1 cellular context compared by ENCODE assay signal in genomic region chr11:5522308-5522707, GRCh38.
TF ChIP-seq lines count a peak whose summit lies in the region.

No MANE protein-coding gene starts in this region.

TF ChIP-seq in K562, 482 proteins besides CTCF, POLR2A, EP300 and RAD21 (continues in another document):
- no peak for TF ChIP-seq ZNF274 (IDR thresholded peaks at IDR 0.05; ENCODE audit: borderline replicate concordance, low read depth, low read length)
- no peak for TF ChIP-seq CSDE1 (IDR thresholded peaks at IDR 0.05)
- no peak for TF ChIP-seq CAMTA2 (CRISPR knock-in tag; conservative IDR thresholded peaks at IDR 0.05)
- TF ChIP-seq CXXC5 (CRISPR knock-in tag; IDR thresholded peaks at IDR 0.05): 0 out of 2 replicates have a peak, but pooled peaks have one; percentile 10
- TF ChIP-seq XRCC3 (IDR thresholded peaks at IDR 0.05): no peak
- TF ChIP-seq POLR2G (IDR thresholded peaks at IDR 0.05; ENCODE audit: low read depth, low read length): no peak
- TF ChIP-seq, protein P1, sequence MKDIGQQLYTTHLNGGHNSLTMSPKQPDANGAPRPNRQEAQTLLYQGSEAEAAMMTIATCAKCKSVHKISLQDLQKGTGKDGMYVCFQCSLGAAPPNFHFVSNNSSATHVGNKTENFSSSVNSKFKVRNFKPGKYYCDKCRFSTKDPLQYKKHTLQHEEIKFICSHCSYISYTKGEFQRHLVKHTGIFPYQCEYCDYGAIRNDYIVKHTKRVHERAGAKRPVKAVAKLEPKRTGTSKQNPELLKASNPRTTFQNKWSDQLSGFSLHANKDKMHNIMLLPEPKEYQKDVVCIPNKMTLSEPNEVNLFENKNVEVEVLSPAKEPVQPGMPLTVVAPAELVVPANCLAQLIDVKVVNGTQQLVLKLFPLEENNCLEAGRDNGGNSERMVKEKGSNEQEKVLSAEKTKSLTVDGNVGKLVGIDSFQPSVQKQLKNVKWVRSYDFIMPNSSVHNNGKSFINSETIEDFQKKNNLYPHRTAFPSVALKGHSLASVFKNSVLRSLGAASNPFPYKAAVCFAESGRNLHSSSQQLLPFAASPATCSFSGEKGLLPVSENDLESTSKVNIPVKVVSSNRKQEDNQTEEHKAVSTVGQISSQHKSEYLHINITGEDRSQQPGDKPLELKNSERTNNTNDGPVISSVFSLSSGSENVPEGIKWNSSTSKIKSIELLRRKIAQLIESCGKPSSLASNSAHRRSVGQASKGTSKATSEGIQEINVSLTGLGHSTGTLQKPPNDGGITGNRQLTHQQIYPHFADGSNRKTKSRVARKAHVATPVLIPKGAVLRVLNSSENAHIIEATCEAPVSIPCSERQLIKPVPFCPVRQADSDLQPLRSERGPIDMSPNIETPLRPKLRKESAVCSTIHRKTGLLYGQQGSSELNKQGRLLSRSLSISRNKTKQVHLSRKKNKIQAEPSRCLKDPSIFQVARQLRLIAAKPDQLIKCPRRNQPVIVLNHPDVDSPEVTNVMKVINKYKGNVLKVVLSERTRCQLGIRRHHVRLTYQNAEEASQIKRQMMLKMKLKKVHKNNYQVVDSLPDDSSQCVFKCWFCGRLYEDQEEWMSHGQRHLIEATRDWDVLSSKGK (CRISPR knock-in tag; IDR thresholded peaks at IDR 0.05): no peak
- peak; percentile 27; the same call in 1 of the 2 replicates for TF ChIP-seq HES1 (IDR thresholded peaks at IDR 0.05; ENCODE audit: low read depth)
- TF ChIP-seq NFYB (IDR thresholded peaks at IDR 0.05; ENCODE audit: extremely low read depth, insufficient read length): no peak
- no peak for TF ChIP-seq MYNN (IDR thresholded peaks at IDR 0.05)
- no peak for TF ChIP-seq MYNN (CRISPR knock-in tag; IDR thresholded peaks at IDR 0.05)
- TF ChIP-seq CREM (IDR thresholded peaks at IDR 0.05; ENCODE audit: low read depth): peak; percentile 38; the same call in 1 of the 2 replicates
- no peak for TF ChIP-seq ZNF212 (CRISPR knock-in tag; IDR thresholded peaks at IDR 0.05)
- TF ChIP-seq ZNF583 (CRISPR knock-in tag; IDR thresholded peaks at IDR 0.05): no peak
- TF ChIP-seq NFATC3 (IDR thresholded peaks at IDR 0.05): no peak
- TF ChIP-seq ZNF134 (CRISPR knock-in tag; conservative IDR thresholded peaks at IDR 0.05): no peak
- peak; percentile 78 for TF ChIP-seq SOX6 (IDR thresholded peaks at IDR 0.05)
- no peak for TF ChIP-seq ZBTB1 (CRISPR knock-in tag; IDR thresholded peaks at IDR 0.05; ENCODE audit: borderline replicate concordance, low read depth)
- TF ChIP-seq, protein P2, sequence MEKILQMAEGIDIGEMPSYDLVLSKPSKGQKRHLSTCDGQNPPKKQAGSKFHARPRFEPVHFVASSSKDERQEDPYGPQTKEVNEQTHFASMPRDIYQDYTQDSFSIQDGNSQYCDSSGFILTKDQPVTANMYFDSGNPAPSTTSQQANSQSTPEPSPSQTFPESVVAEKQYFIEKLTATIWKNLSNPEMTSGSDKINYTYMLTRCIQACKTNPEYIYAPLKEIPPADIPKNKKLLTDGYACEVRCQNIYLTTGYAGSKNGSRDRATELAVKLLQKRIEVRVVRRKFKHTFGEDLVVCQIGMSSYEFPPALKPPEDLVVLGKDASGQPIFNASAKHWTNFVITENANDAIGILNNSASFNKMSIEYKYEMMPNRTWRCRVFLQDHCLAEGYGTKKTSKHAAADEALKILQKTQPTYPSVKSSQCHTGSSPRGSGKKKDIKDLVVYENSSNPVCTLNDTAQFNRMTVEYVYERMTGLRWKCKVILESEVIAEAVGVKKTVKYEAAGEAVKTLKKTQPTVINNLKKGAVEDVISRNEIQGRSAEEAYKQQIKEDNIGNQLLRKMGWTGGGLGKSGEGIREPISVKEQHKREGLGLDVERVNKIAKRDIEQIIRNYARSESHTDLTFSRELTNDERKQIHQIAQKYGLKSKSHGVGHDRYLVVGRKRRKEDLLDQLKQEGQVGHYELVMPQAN (IDR thresholded peaks at IDR 0.05; ENCODE audit: borderline replicate concordance): no peak
- TF ChIP-seq GATAD2B (IDR thresholded peaks at IDR 0.05; ENCODE audit: borderline replicate concordance): no peak
- TF ChIP-seq ZNF174 (CRISPR knock-in tag; IDR thresholded peaks at IDR 0.05): no peak
- no peak for TF ChIP-seq ZFPM2 (CRISPR knock-in tag; IDR thresholded peaks at IDR 0.05)
- no peak for TF ChIP-seq TEAD4 (IDR thresholded peaks at IDR 0.05; ENCODE audit: low read length)
- no peak for TF ChIP-seq TEAD4 (CRISPR knock-in tag; IDR thresholded peaks at IDR 0.05; ENCODE audit: borderline replicate concordance)
- TF ChIP-seq ID3 (CRISPR knock-in tag; IDR thresholded peaks at IDR 0.05): no peak
- TF ChIP-seq ID3 (tag; IDR thresholded peaks at IDR 0.05): no peak
- TF ChIP-seq, protein P3, sequence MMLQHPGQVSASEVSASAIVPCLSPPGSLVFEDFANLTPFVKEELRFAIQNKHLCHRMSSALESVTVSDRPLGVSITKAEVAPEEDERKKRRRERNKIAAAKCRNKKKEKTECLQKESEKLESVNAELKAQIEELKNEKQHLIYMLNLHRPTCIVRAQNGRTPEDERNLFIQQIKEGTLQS (IDR thresholded peaks at IDR 0.05): peak; percentile 67
- TF ChIP-seq, protein P3 (CRISPR knock-in tag; conservative IDR thresholded peaks at IDR 0.05): no peak
- peak; percentile 53; the same call in 1 of the 2 replicates for TF ChIP-seq JUND (IDR thresholded peaks at IDR 0.05; ENCODE audit: borderline replicate concordance, low read depth, low read length)
- peak; percentile 42; the same call in 1 of the 3 replicates for TF ChIP-seq JUND (tag; IDR thresholded peaks at IDR 0.05; ENCODE audit: borderline replicate concordance, low read depth, low read length)
- TF ChIP-seq STAT5B (CRISPR knock-in tag; IDR thresholded peaks at IDR 0.05): no peak
- no peak for TF ChIP-seq PML (IDR thresholded peaks at IDR 0.05; ENCODE audit: low read length)
- TF ChIP-seq ZNF766 (CRISPR knock-in tag; conservative IDR thresholded peaks at IDR 0.05): no peak
- no peak for TF ChIP-seq ETS1 (conservative IDR thresholded peaks at IDR 0.05; ENCODE audit: control insufficient read depth, low read depth, low read length)
- TF ChIP-seq MYBL2 (IDR thresholded peaks at IDR 0.05; ENCODE audit: low read depth): no peak
- no peak for TF ChIP-seq MYBL2 (CRISPR knock-in tag; IDR thresholded peaks at IDR 0.05; ENCODE audit: borderline replicate concordance)
- TF ChIP-seq ZNF75A (CRISPR knock-in tag; IDR thresholded peaks at IDR 0.05): no peak
- TF ChIP-seq MGA (IDR thresholded peaks at IDR 0.05): peak; percentile 29; the same call in 1 of the 2 replicates
- TF ChIP-seq LCOR (CRISPR knock-in tag; IDR thresholded peaks at IDR 0.05): no peak
- TF ChIP-seq UBTF (IDR thresholded peaks at IDR 0.05; ENCODE audit: borderline replicate concordance in 1 of 2, low read depth in 2 of 2, low read length in 2 of 2): no peak
- TF ChIP-seq RFX1 (IDR thresholded peaks at IDR 0.05): no peak
- TF ChIP-seq ZKSCAN1 (IDR thresholded peaks at IDR 0.05; ENCODE audit: low read depth, low read length): no peak
- TF ChIP-seq ARHGAP35 (IDR thresholded peaks at IDR 0.05; ENCODE audit: partially characterized antibody): no peak
